In the genomic region with DNA sequence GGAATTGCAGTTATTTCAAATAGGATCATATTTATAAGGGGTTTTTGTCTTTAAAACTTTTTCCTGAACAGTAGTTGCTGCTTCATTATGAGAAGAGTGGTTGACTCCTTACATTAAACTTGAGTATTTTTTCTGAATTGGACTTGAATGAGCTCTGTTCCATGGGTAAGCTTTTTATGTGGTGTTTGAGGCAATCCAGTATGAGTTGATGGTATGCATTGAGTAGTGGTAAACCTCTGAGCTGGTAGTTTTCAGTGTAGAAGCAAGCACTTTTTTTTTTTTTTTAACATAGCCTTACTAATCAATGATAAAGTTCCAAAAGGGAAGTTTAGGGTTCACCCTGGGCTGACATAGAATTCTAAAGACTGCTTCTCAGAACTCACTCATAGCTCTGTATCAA, we compare ENCODE assay signal across 12 cellular contexts. TPM values are rescaled to one million over a fixed set of nuclear protein-coding genes. Genes with fewer than 3 reads are reported as not detected.
DNase-seq lines count a peak whose midpoint lies in the region; ATAC-seq, FAIRE-seq and TF ChIP-seq lines count a peak whose summit lies in the region.
"Had no signal": no experiment of that assay in that cellular context is flagged by ENCODE, and none has a peak within 500 bp of the region (broad histone marks: within the 10 kb centered on the region; RNA-seq: fewer than 3 reads in every experiment).

No MANE protein-coding gene starts in this region.

- no peak for TF ChIP-seq CTCF in OCI-LY3 (IDR thresholded peaks at IDR 0.05; ENCODE audit: low read depth, low read length)
- TF ChIP-seq CTCF in nephron (IDR thresholded peaks at IDR 0.05; ENCODE audit: unreplicated experiment in 3 of 3): no peak

- H3K4me3 ChIP-seq in OCI-LY3 (ENCODE audit: low read length) (no peak overlapping the region), adipocyte (ENCODE audit: low read length) (peak overlapping the region; percentile 87)
- H3K4me3 ChIP-seq: ovary had no signal

- peak overlapping the region; percentile 91; the same call in 1 of the 2 replicates for H3K4me2 ChIP-seq in OCI-LY3 (ENCODE audit: low read length)

- no peaks in the 10 kb centered on the region for H3K9me3 Mint-ChIP-seq in nephron

- peaks cover 69% of the 10 kb centered on the region for H4K20me1 ChIP-seq in OCI-LY3 (ENCODE audit: insufficient read depth, low read length)

- no peak for ATAC-seq in GM19351 (IDR thresholded peaks at IDR 0.05; ENCODE audit: unreplicated experiment)

- peak overlapping the region; percentile 98 for H3K4me3 Mint-ChIP-seq in nephron

- H3K36me3 ChIP-seq in OCI-LY3 (replicated peaks; ENCODE audit: low read depth, low read length) (peaks cover 12% of the 10 kb centered on the region), adipocyte (ENCODE audit: control insufficient read depth, insufficient read depth, low read length, severe bottlenecking) (no peaks in the 10 kb centered on the region)
- H3K36me3 ChIP-seq: ovary had no signal

- H3K79me2 ChIP-seq in OCI-LY3 (ENCODE audit: low read length): peaks cover 83% of the 10 kb centered on the region

- no peak overlapping the region for H3K9ac ChIP-seq in OCI-LY3 (ENCODE audit: low read length)
- H3K9ac ChIP-seq in adipocyte (ENCODE audit: low read length): no peak overlapping the region

- no peak for DNase-seq in GM12892 (ENCODE audit: insufficient read length)
- DNase-seq in adipocyte (ENCODE audit: low read depth): no peak
- DNase-seq in AG08395 (ENCODE audit: low spot score): no peak
- DNase-seq in NCI-H82 treated with DMSO at 0.1 percent for 48 hours (lab: John Stamatoyannopoulos, UW; ENCODE audit: unreplicated experiment): no peak
- no peak for DNase-seq in HCEC 1CT
- DNase-seq: NCI-H1105; NCI-H526 treated with DMSO at 0.1 percent for 48 hours; ovary; stimulated activated naive CD4-positive, alpha-beta T cell treated with Interleukin-2 at 50 U/mL for 16 hours had no signal

- no peaks in the 10 kb centered on the region for H3K9me3 ChIP-seq in OCI-LY3 (ENCODE audit: insufficient read depth, low read length)
- no peaks in the 10 kb centered on the region for H3K9me3 ChIP-seq in adipocyte (ENCODE audit: control insufficient read depth, low read length)
- H3K9me3 ChIP-seq: ovary had no signal

- H3K36me3 Mint-ChIP-seq in nephron (ENCODE audit: low read depth): peaks cover 13% of the 10 kb centered on the region

- H3K27me3 Mint-ChIP-seq in nephron (ENCODE audit: low read depth): peaks cover 3% of the 10 kb centered on the region

- no peak overlapping the region for H2AFZ ChIP-seq in OCI-LY3 (ENCODE audit: low read depth, low read length)

- peaks cover 68% of the 10 kb centered on the region for H3K4me1 Mint-ChIP-seq in nephron

- H3K4me1 ChIP-seq in OCI-LY3 (ENCODE audit: low read length): peaks cover 58% of the 10 kb centered on the region
- H3K4me1 ChIP-seq in adipocyte (ENCODE audit: control insufficient read depth, insufficient read depth, low read length): peaks cover 30% of the 10 kb centered on the region

- H3K27ac ChIP-seq in OCI-LY3 (ENCODE audit: low read length): no peak overlapping the region
- H3K27ac ChIP-seq: ovary had no signal

- H3K27ac Mint-ChIP-seq in nephron: peak overlapping the region in 2 of 3 experiments; percentile 30 to 87

- H3K27me3 ChIP-seq in OCI-LY3 (ENCODE audit: low read depth, low read length) (no peaks in the 10 kb centered on the region), adipocyte (replicated peaks; ENCODE audit: control insufficient read depth, insufficient read depth, low read length) (no peaks in the 10 kb centered on the region)
- H3K27me3 ChIP-seq: ovary had no signal

- TF ChIP-seq POLR2A in GM12892 (IDR thresholded peaks at IDR 0.05; ENCODE audit: low read depth, low read length): no peak

- FAIRE-seq in GM12892 (lab: Jason Lieb, UNC): peak; percentile 5

RNA-seq across cellular contexts. Expression of gene KMT2A, which starts 3.4 kb away (rescaled TPM):
- 30.5 TPM for polyA plus RNA-seq in GM12892 (2012; ENCODE audit: missing spikeins)

RNA-seq across cellular contexts. Expression of gene ATP5MG, which starts 38.2 kb away (rescaled TPM):
- 748 TPM for polyA plus RNA-seq in GM12892 (2012; ENCODE audit: missing spikeins)
